Comparison of ENCODE assay signal across 14 cellular contexts in genomic region chr10:1425886-1426285, GRCh38.
A peak's percentile ranks its signal among the peaks of the same experiment; 100 is the strongest.
DNase-seq lines count a peak whose midpoint lies in the region; ATAC-seq and TF ChIP-seq lines count a peak whose summit lies in the region.
"Had no signal": no experiment of that assay in that cellular context is flagged by ENCODE, and none has a peak within 500 bp of the region (broad histone marks: within the 10 kb centered on the region; RNA-seq: fewer than 3 reads in every experiment).

No MANE protein-coding gene starts in this region.

- no peak for TF ChIP-seq RAD21 in SK-N-SH (IDR thresholded peaks at IDR 0.05; ENCODE audit: low read length)

- no peak overlapping the region for H3K27ac Mint-ChIP-seq in progenitor cell of endocrine pancreas

- no peaks in the 10 kb centered on the region for H3K27me3 Mint-ChIP-seq in progenitor cell of endocrine pancreas

- H3K4me1 Mint-ChIP-seq in progenitor cell of endocrine pancreas (ENCODE audit: low read depth): peaks cover 9% of the 10 kb centered on the region

- no peak for TF ChIP-seq EP300 in SK-N-SH (IDR thresholded peaks at IDR 0.05; ENCODE audit: borderline replicate concordance in 1 of 2, low read depth in 1 of 2, low read length in 1 of 2)

- H3K4me3 ChIP-seq in SU-DHL-6 (ENCODE audit: insufficient read depth, low read length, poor library complexity, severe bottlenecking): no peak overlapping the region
- no peak overlapping the region for H3K4me3 ChIP-seq in SK-N-SH (ENCODE audit: low read depth in 2 of 2, low read length in 1 of 2)
- H3K4me3 ChIP-seq: SK-N-MC, transverse colon had no signal

- H3K36me3 Mint-ChIP-seq in progenitor cell of endocrine pancreas (ENCODE audit: insufficient read depth): peaks cover 2% of the 10 kb centered on the region
- H3K36me3 Mint-ChIP-seq: CD8-positive, alpha-beta memory T cell had no signal

- DNase-seq in GM20000 (ENCODE audit: low spot score): peak; percentile 34
- no peak for DNase-seq in SK-N-SH
- no peak for DNase-seq in progenitor cell of endocrine pancreas (ENCODE audit: low spot score, unreplicated experiment)
- DNase-seq in stimulated activated CD4-positive, alpha-beta T cell treated with anti-CD3 and anti-CD28 coated beads, Interleukin-4, amount 100 ng/mL, for 1 hour: no peak
- no peak for DNase-seq in activated naive CD4-positive, alpha-beta T cell treated with anti-CD3 and anti-CD28 coated beads, Interleukin-2, amount 50 U/mL, for 16 hours
- DNase-seq: anterior cingulate cortex; CD8-positive, alpha-beta memory T cell; NCI-H2227 treated with DMSO at 0.1 percent for 48 hours; transverse colon had no signal

- H3K4me2 ChIP-seq in SU-DHL-6 (ENCODE audit: low read depth, low read length, poor library complexity, severe bottlenecking) (peak overlapping the region; percentile 38), SK-N-SH (no peak overlapping the region)

- no peak overlapping the region for H3K4me3 Mint-ChIP-seq in progenitor cell of endocrine pancreas (ENCODE audit: low read depth)
- H3K4me3 Mint-ChIP-seq: CD8-positive, alpha-beta memory T cell had no signal

- TF ChIP-seq CTCF in GM20000 (IDR thresholded peaks at IDR 0.05; ENCODE audit: extremely low read depth, missing control alignments): no peak
- no peak for TF ChIP-seq CTCF in SU-DHL-6 (IDR thresholded peaks at IDR 0.05; ENCODE audit: insufficient read depth, low read length, poor library complexity, severe bottlenecking)
- no peak for TF ChIP-seq CTCF in SK-N-SH (IDR thresholded peaks at IDR 0.05)
- no peak for TF ChIP-seq CTCF in progenitor cell of endocrine pancreas (IDR thresholded peaks at IDR 0.05; ENCODE audit: unreplicated experiment)

- no peaks in the 10 kb centered on the region for H3K9me3 ChIP-seq in SU-DHL-6 (ENCODE audit: insufficient read depth, low read length)
- H3K9me3 ChIP-seq in SK-N-SH: no peaks in the 10 kb centered on the region
- H3K9me3 ChIP-seq: neutrophil had no signal

- peaks cover 8% of the 10 kb centered on the region for H3K9me3 Mint-ChIP-seq in progenitor cell of endocrine pancreas (ENCODE audit: low read depth)

- no peaks in the 10 kb centered on the region for H4K20me1 ChIP-seq in SU-DHL-6 (ENCODE audit: low read depth, low read length)
- H4K20me1 ChIP-seq in SK-N-SH (ENCODE audit: insufficient read depth): no peaks in the 10 kb centered on the region

- no peaks in the 10 kb centered on the region; a peak in 1 of 4 replicates for H3K4me1 ChIP-seq in SK-N-SH (ENCODE audit: control insufficient read depth in 1 of 2, insufficient read depth in 2 of 2, low read depth in 1 of 2, low read length in 1 of 2)
- H3K4me1 ChIP-seq: transverse colon had no signal

- 20% methylated on average over 7 of the region's 7 CpGs for WGBS in SK-N-SH (ENCODE audit: low lambda C conversion rate)

- POLR2A ChIA-PET in SK-N-SH (lab: Yijun Ruan, JAX): no interaction called here

- H3K27me3 ChIP-seq in SU-DHL-6 (ENCODE audit: low read length) (no peaks in the 10 kb centered on the region), SK-N-SH (ENCODE audit: insufficient read depth) (no peaks in the 10 kb centered on the region)

- H3K79me2 ChIP-seq in SU-DHL-6 (ENCODE audit: insufficient read depth, low read length): no peaks in the 10 kb centered on the region
- H3K79me2 ChIP-seq in SK-N-SH (ENCODE audit: insufficient read depth): no peaks in the 10 kb centered on the region

- H3K9ac ChIP-seq in SU-DHL-6 (ENCODE audit: low read length): peak overlapping the region; percentile 7; the same call in 1 of the 2 replicates
- no peak overlapping the region for H3K9ac ChIP-seq in SK-N-SH

- H2AFZ ChIP-seq in SU-DHL-6 (ENCODE audit: low read depth, low read length, severe bottlenecking) (peak overlapping the region; percentile 62), SK-N-SH (ENCODE audit: low read depth) (no peak overlapping the region)

- no peaks in the 10 kb centered on the region for H3K36me3 ChIP-seq in SU-DHL-6 (ENCODE audit: low read length)
- H3K36me3 ChIP-seq in SK-N-SH (replicated peaks in 1 of 2; ENCODE audit: control insufficient read depth in 1 of 2, insufficient read depth in 2 of 2, low read length in 1 of 2): no peaks in the 10 kb centered on the region
- H3K36me3 ChIP-seq: neutrophil, transverse colon had no signal

- CTCF ChIA-PET in SK-N-SH (lab: Yijun Ruan, JAX): no interaction called here

- H3K9me2 ChIP-seq in SU-DHL-6 (replicated peaks; ENCODE audit: insufficient read depth, low read length): no peaks in the 10 kb centered on the region
- no peaks in the 10 kb centered on the region for H3K9me2 ChIP-seq in SK-N-SH

- H3F3A ChIP-seq in SU-DHL-6 (ENCODE audit: insufficient read depth) (peaks cover 15% of the 10 kb centered on the region), SK-N-SH (replicated peaks; ENCODE audit: insufficient read depth) (no peaks in the 10 kb centered on the region)

- H3K27ac ChIP-seq in SU-DHL-6 (ENCODE audit: low read depth, low read length): peak overlapping the region; percentile 22
- H3K27ac ChIP-seq in SK-N-SH (ENCODE audit: low read depth in 2 of 2, low read length in 1 of 2): no peak overlapping the region
- H3K27ac ChIP-seq: neutrophil, SK-N-MC, transverse colon had no signal

- ATAC-seq in GM18499 (IDR thresholded peaks at IDR 0.05; ENCODE audit: insufficient read depth, unreplicated experiment) (peak; percentile 86), HG03066 (IDR thresholded peaks at IDR 0.05; ENCODE audit: low read depth, unreplicated experiment) (peak; percentile 74)

TF ChIP-seq in SK-N-SH, 30 proteins besides CTCF, POLR2A, EP300 and RAD21:
- no peak for TF ChIP-seq JUND (IDR thresholded peaks at IDR 0.05)
- TF ChIP-seq, protein P1, sequence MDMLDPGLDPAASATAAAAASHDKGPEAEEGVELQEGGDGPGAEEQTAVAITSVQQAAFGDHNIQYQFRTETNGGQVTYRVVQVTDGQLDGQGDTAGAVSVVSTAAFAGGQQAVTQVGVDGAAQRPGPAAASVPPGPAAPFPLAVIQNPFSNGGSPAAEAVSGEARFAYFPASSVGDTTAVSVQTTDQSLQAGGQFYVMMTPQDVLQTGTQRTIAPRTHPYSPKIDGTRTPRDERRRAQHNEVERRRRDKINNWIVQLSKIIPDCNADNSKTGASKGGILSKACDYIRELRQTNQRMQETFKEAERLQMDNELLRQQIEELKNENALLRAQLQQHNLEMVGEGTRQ (IDR thresholded peaks at IDR 0.05; ENCODE audit: borderline replicate concordance, low read depth, low read length): no peak
- TF ChIP-seq, protein P2, sequence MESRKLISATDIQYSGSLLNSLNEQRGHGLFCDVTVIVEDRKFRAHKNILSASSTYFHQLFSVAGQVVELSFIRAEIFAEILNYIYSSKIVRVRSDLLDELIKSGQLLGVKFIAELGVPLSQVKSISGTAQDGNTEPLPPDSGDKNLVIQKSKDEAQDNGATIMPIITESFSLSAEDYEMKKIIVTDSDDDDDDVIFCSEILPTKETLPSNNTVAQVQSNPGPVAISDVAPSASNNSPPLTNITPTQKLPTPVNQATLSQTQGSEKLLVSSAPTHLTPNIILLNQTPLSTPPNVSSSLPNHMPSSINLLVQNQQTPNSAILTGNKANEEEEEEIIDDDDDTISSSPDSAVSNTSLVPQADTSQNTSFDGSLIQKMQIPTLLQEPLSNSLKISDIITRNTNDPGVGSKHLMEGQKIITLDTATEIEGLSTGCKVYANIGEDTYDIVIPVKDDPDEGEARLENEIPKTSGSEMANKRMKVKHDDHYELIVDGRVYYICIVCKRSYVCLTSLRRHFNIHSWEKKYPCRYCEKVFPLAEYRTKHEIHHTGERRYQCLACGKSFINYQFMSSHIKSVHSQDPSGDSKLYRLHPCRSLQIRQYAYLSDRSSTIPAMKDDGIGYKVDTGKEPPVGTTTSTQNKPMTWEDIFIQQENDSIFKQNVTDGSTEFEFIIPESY (IDR thresholded peaks at IDR 0.05; ENCODE audit: borderline replicate concordance, low read depth): no peak
- no peak for TF ChIP-seq RCOR1 (IDR thresholded peaks at IDR 0.05; ENCODE audit: low read length)
- no peak for TF ChIP-seq SIN3A (IDR thresholded peaks at IDR 0.05; ENCODE audit: borderline replicate concordance, low read depth, low read length)
- no peak for TF ChIP-seq EZH2phosphoT487 (IDR thresholded peaks at IDR 0.05; ENCODE audit: borderline replicate concordance, low read depth)
- TF ChIP-seq FOSL2 (IDR thresholded peaks at IDR 0.05; ENCODE audit: borderline replicate concordance, low read depth): no peak
- no peak for TF ChIP-seq TEAD4 (IDR thresholded peaks at IDR 0.05; ENCODE audit: borderline replicate concordance, insufficient read depth)
- TF ChIP-seq, protein P3, sequence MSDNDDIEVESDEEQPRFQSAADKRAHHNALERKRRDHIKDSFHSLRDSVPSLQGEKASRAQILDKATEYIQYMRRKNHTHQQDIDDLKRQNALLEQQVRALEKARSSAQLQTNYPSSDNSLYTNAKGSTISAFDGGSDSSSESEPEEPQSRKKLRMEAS (IDR thresholded peaks at IDR 0.05; ENCODE audit: low read depth): no peak
- no peak for TF ChIP-seq CHD2 (IDR thresholded peaks at IDR 0.05; ENCODE audit: low read length, partially characterized antibody)
- TF ChIP-seq TAF1 (IDR thresholded peaks at IDR 0.05; ENCODE audit: borderline replicate concordance, low read depth, low read length): no peak
- TF ChIP-seq FOXM1 (IDR thresholded peaks at IDR 0.05; ENCODE audit: low read depth): no peak
- TF ChIP-seq TCF12 (IDR thresholded peaks at IDR 0.05): no peak
- no peak for TF ChIP-seq GATA2 (CRISPR knock-in tag; IDR thresholded peaks at IDR 0.05)
- no peak for TF ChIP-seq IRF3 (IDR thresholded peaks at IDR 0.05; ENCODE audit: low read depth, low read length)
